ENCODE assay signal across 11 cellular contexts in the genomic region with DNA sequence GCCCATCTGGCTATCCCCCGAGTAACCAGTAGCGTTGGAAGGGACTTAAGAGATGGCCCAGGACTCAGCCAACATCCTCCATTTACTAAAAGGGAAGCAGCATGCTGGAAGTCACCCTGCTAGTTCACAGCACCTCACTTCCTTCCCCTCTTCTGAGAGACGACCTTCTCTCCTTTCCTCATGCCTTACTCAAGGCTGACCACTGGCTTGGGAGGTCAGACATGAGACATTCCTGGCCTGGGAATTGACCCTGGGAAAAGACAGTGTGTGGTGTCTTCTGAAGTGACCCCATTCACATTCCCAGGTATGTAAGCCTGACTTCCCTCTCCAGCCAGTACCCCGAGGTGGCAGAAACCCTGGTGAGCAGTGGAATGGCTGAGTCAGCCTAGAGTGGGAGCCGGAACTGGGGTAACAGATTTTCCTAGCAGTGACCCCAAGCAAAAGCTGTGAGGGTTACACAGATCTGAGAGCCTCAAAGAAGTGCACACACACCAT.
DNase-seq lines count a peak whose midpoint lies in the region; ATAC-seq and TF ChIP-seq lines count a peak whose summit lies in the region.
"Had no signal": no experiment of that assay in that cellular context is flagged by ENCODE, and none has a peak within 500 bp of the region (broad histone marks: within the 10 kb centered on the region; RNA-seq: fewer than 3 reads in every experiment).

No MANE protein-coding gene starts in this region.

- no peak overlapping the region for H3K4me3 Mint-ChIP-seq in activated CD8-positive, alpha-beta memory T cell treated with anti-CD3 and anti-CD28 coated beads, Interleukin-2, amount 10 ng/mL, durations not matched to agents 7 days and 5 days
- no peak overlapping the region for H3K4me3 Mint-ChIP-seq in chondrocyte (ENCODE audit: unreplicated experiment)
- H3K4me3 Mint-ChIP-seq: B cell had no signal

- no peaks in the 10 kb centered on the region for H3K36me3 Mint-ChIP-seq in activated CD8-positive, alpha-beta memory T cell treated with anti-CD3 and anti-CD28 coated beads, Interleukin-2, amount 10 ng/mL, durations not matched to agents 7 days and 5 days
- H3K36me3 Mint-ChIP-seq in chondrocyte (ENCODE audit: low read depth) = peaks cover 3% of the 10 kb centered on the region

- H3K36me3 ChIP-seq in psoas muscle (ENCODE audit: insufficient read depth in 1 of 2, low read depth in 1 of 2) = no peaks in the 10 kb centered on the region

- DNase-seq in activated CD8-positive, alpha-beta memory T cell treated with anti-CD3 and anti-CD28 coated beads, Interleukin-2, amount 10 ng/mL, durations not matched to agents 7 days and 5 days = no peak
- DNase-seq in activated CD8-positive, alpha-beta memory T cell treated with anti-CD3 and anti-CD28 coated beads for 24 hours = no peak
- peak; percentile 54 for DNase-seq in M059J (ENCODE audit: low read depth)
- DNase-seq in chondrocyte (ENCODE audit: low spot score) = no peak
- DNase-seq in psoas muscle = no peak
- no peak for DNase-seq in COLO668 (lab: John Stamatoyannopoulos, UW; ENCODE audit: unreplicated experiment)
- DNase-seq in NCI-H2171 treated with DMSO at 0.1 percent for 48 hours (lab: John Stamatoyannopoulos, UW) = no peak
- DNase-seq: foreskin melanocyte, NCI-H2107 had no signal

- H3K4me3 ChIP-seq in psoas muscle = no peak overlapping the region

- H3K27me3 ChIP-seq in psoas muscle (ENCODE audit: insufficient read depth in 3 of 3, low read length in 2 of 3) = no peaks in the 10 kb centered on the region

- H3K4me1 Mint-ChIP-seq in activated CD8-positive, alpha-beta memory T cell treated with anti-CD3 and anti-CD28 coated beads, Interleukin-2, amount 10 ng/mL, durations not matched to agents 7 days and 5 days = peaks cover 41% of the 10 kb centered on the region
- peaks cover 39% of the 10 kb centered on the region for H3K4me1 Mint-ChIP-seq in chondrocyte (ENCODE audit: low read depth)
- H3K4me1 Mint-ChIP-seq: B cell had no signal

- CTCF ChIA-PET in activated CD8-positive, alpha-beta memory T cell treated with anti-CD3 and anti-CD28 coated beads, Interleukin-2, amount 10 ng/mL, durations not matched to agents 7 days and 5 days (lab: Charles Lee) = interaction anchor here (2.9 kb wide), 1 partner anchor 22 kb away, joined by 14 read pairs; no protein-coding TSS in a partner anchor

- H3K27ac ChIP-seq in psoas muscle = peak overlapping the region; percentile 97

- no peaks in the 10 kb centered on the region for H3K27me3 Mint-ChIP-seq in activated CD8-positive, alpha-beta memory T cell treated with anti-CD3 and anti-CD28 coated beads, Interleukin-2, amount 10 ng/mL, durations not matched to agents 7 days and 5 days
- no peaks in the 10 kb centered on the region for H3K27me3 Mint-ChIP-seq in chondrocyte (ENCODE audit: low read depth)

- 10 to 17% (median 15%) methylated on average over 5 of the region's 5 CpGs for WGBS in psoas muscle, 3 donors

- H3K9me3 Mint-ChIP-seq in activated CD8-positive, alpha-beta memory T cell treated with anti-CD3 and anti-CD28 coated beads, Interleukin-2, amount 10 ng/mL, durations not matched to agents 7 days and 5 days (ENCODE audit: low read depth) = no peaks in the 10 kb centered on the region
- no peaks in the 10 kb centered on the region for H3K9me3 Mint-ChIP-seq in chondrocyte (ENCODE audit: low read depth)

- H3K27ac Mint-ChIP-seq in activated CD8-positive, alpha-beta memory T cell treated with anti-CD3 and anti-CD28 coated beads, Interleukin-2, amount 10 ng/mL, durations not matched to agents 7 days and 5 days = peak overlapping the region; percentile 13
- peak overlapping the region; percentile 71 for H3K27ac Mint-ChIP-seq in chondrocyte (ENCODE audit: unreplicated experiment)
- H3K27ac Mint-ChIP-seq: B cell had no signal

- peaks cover 44% of the 10 kb centered on the region for H3K4me1 ChIP-seq in psoas muscle

- intact Hi-C loops in psoas muscle (cut with DNase I) = no loop called here

- no peak for TF ChIP-seq CTCF in chondrocyte (IDR thresholded peaks at IDR 0.05)
- TF ChIP-seq CTCF in psoas muscle (IDR thresholded peaks at IDR 0.05) = no peak

- ATAC-seq in activated CD8-positive, alpha-beta memory T cell treated with anti-CD3 and anti-CD28 coated beads, Interleukin-2, amount 10 ng/mL, durations not matched to agents 7 days and 5 days = no peak
- peak in 1 of 4 donors; percentile 1 for ATAC-seq in psoas muscle
- no peak for ATAC-seq in HG02938 (IDR thresholded peaks at IDR 0.05; ENCODE audit: unreplicated experiment)

- H3K9me3 ChIP-seq in psoas muscle = no peaks in the 10 kb centered on the region
